In the genomic region with DNA sequence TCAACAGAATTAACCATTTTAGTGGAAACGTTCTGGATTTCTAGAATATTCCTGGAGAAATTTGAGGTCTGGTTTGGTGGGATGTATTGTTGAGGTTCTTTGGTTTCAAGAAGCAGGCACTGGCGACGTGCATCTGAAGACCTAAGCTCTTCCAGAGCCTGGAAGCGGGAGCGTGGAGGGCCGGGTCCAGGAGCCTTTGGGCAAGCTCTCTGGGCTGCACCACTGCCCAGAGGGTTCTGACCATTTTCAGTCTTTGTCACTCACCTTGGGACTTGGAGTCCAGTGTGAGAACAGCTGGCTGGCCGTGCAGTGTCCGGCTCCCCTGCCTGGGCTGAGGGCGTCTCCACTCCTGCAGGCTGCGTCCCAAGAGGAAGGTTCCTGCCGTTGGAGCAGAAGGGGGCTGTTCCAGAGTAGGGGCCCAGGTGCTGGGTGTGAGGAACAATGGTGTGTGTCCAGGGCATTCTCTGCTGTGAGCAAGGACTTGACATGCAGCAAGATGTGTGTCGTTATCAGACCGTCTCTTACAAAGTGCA, we compare ENCODE assay signal across 37 cellular contexts. TPM values are rescaled to one million over a fixed set of nuclear protein-coding genes. Genes with fewer than 3 reads are reported as not detected.
"Had no signal": no experiment of that assay in that cellular context is flagged by ENCODE, and none has a peak within 500 bp of the region (broad histone marks: within the 10 kb centered on the region; RNA-seq: fewer than 3 reads in every experiment).

No MANE protein-coding gene starts in this region.

- H3K4me3 ChIP-seq: adrenal gland, body of pancreas, colonic mucosa, dorsolateral prefrontal cortex, esophagus muscularis mucosa, gastrocnemius medialis had no signal

- H3K9me3 ChIP-seq: adrenal gland, body of pancreas, colonic mucosa, esophagus muscularis mucosa, gastrocnemius medialis had no signal

- H3K27ac Mint-ChIP-seq: activated B cell treated with CpG ODN at 0.5 μM for 24 hours; activated CD4-positive, alpha-beta memory T cell treated with anti-CD3 and anti-CD28 coated beads for 36 hours; activated CD8-positive, alpha-beta memory T cell treated with anti-CD3 and anti-CD28 coated beads, Interleukin-2, amount 10 ng/mL, durations not matched to agents 7 days and 5 days; activated CD8-positive, alpha-beta T cell treated with anti-CD3 and anti-CD28 coated beads, Interleukin-2, amount 10 ng/mL, durations not matched to agents 7 days and 5 days; activated naive CD4-positive, alpha-beta T cell treated with anti-CD3 and anti-CD28 coated beads for 36 hours; activated naive CD4-positive, alpha-beta T cell treated with anti-CD3 and anti-CD28 coated beads, Interleukin-2, amount 50 U/mL, for 24 hours; activated naive CD8-positive, alpha-beta T cell treated with anti-CD3 and anti-CD28 coated beads for 36 hours; activated naive CD8-positive, alpha-beta T cell treated with anti-CD3 and anti-CD28 coated beads, Interleukin-2, amount 50 U/mL, for 24 hours; activated T-helper 1 cell treated with anti-CD3 and anti-CD28 coated beads, Interleukin-12 subunit alpha, Interleukin-12 subunit beta, Interleukin-2, Interleukin-4 antibody, amounts not matched to agents 30 ng/mL and 10 ng/mL and 1 ng/mL, durations not matched to agents 14 hours and 24 hours and 36 hours; activated T-helper 2 cell treated with anti-CD3 and anti-CD28 coated beads, Interferon-gamma antibody, Interleukin-2, Interleukin-4, amounts not matched to agents 10 μg/mL and 5 μg/mL and 100 μg/mL, durations not matched to agents 14 hours and 24 hours and 36 hours; dendritic cell treated with granulocyte-macrophage colony-stimulating factor and Interleukin-4, amounts not matched to agents 40 ng/mL and 50 ng/mL, for 4 days; endodermal cell; T-helper 17 cell; T-helper 2 cell treated with Interferon-gamma antibody and Interleukin-4, amounts not matched to agents 5 μg/mL and 100 μg/mL, for 36 hours had no signal

- H3K27me3 ChIP-seq: adrenal gland, body of pancreas, colonic mucosa, dorsolateral prefrontal cortex, esophagus muscularis mucosa, foreskin keratinocyte, gastrocnemius medialis had no signal

- H3K27ac ChIP-seq: adrenal gland, body of pancreas, colonic mucosa, dorsolateral prefrontal cortex, esophagus muscularis mucosa, foreskin keratinocyte, gastrocnemius medialis, WERI-Rb-1 had no signal

- H3K4me1 ChIP-seq: adrenal gland, body of pancreas, colonic mucosa, esophagus muscularis mucosa, gastrocnemius medialis had no signal

- H3K4me3 Mint-ChIP-seq: activated B cell treated with CpG ODN at 0.5 μM for 24 hours; activated CD4-positive, alpha-beta memory T cell treated with anti-CD3 and anti-CD28 coated beads for 36 hours; activated CD8-positive, alpha-beta memory T cell treated with anti-CD3 and anti-CD28 coated beads, Interleukin-2, amount 10 ng/mL, durations not matched to agents 7 days and 5 days; activated CD8-positive, alpha-beta T cell treated with anti-CD3 and anti-CD28 coated beads, Interleukin-2, amount 10 ng/mL, durations not matched to agents 7 days and 5 days; activated naive CD4-positive, alpha-beta T cell treated with anti-CD3 and anti-CD28 coated beads for 36 hours; activated naive CD4-positive, alpha-beta T cell treated with anti-CD3 and anti-CD28 coated beads, Interleukin-2, amount 50 U/mL, for 24 hours; activated naive CD8-positive, alpha-beta T cell treated with anti-CD3 and anti-CD28 coated beads for 36 hours; activated naive CD8-positive, alpha-beta T cell treated with anti-CD3 and anti-CD28 coated beads, Interleukin-2, amount 50 U/mL, for 24 hours; activated T-helper 1 cell treated with anti-CD3 and anti-CD28 coated beads, Interleukin-12 subunit alpha, Interleukin-12 subunit beta, Interleukin-2, Interleukin-4 antibody, amounts not matched to agents 30 ng/mL and 10 ng/mL and 1 ng/mL, durations not matched to agents 14 hours and 24 hours and 36 hours; dendritic cell treated with granulocyte-macrophage colony-stimulating factor and Interleukin-4, amounts not matched to agents 40 ng/mL and 50 ng/mL, for 4 days; endodermal cell; T-helper 17 cell; T-helper 2 cell treated with Interferon-gamma antibody and Interleukin-4, amounts not matched to agents 5 μg/mL and 100 μg/mL, for 36 hours had no signal

- H3K4me1 Mint-ChIP-seq: activated B cell treated with CpG ODN at 0.5 μM for 24 hours; activated CD8-positive, alpha-beta memory T cell treated with anti-CD3 and anti-CD28 coated beads, Interleukin-2, amount 10 ng/mL, durations not matched to agents 7 days and 5 days; activated naive CD4-positive, alpha-beta T cell treated with anti-CD3 and anti-CD28 coated beads, Interleukin-2, amount 50 U/mL, for 24 hours; activated naive CD8-positive, alpha-beta T cell treated with anti-CD3 and anti-CD28 coated beads for 36 hours; activated naive CD8-positive, alpha-beta T cell treated with anti-CD3 and anti-CD28 coated beads, Interleukin-2, amount 50 U/mL, for 24 hours; endodermal cell had no signal

- ATAC-seq: activated CD4-positive, CD25-positive, alpha-beta regulatory T cell treated with anti-CD3 and anti-CD28 coated beads, Interleukin-2, amount 50 U/mL, for 24 hours; activated CD8-positive, alpha-beta memory T cell treated with anti-CD3 and anti-CD28 coated beads, Interleukin-2, amount 10 ng/mL, durations not matched to agents 7 days and 5 days; activated CD8-positive, alpha-beta T cell treated with anti-CD3 and anti-CD28 coated beads, Interleukin-2, amount 10 ng/mL, durations not matched to agents 7 days and 5 days; activated naive CD8-positive, alpha-beta T cell treated with anti-CD3 and anti-CD28 coated beads, Interleukin-2, amount 50 U/mL, for 24 hours; body of pancreas; foreskin keratinocyte; gastrocnemius medialis; T-helper 17 cell had no signal

- H3K27me3 Mint-ChIP-seq: activated B cell treated with CpG ODN at 0.5 μM for 24 hours; activated CD4-positive, alpha-beta memory T cell treated with anti-CD3 and anti-CD28 coated beads for 36 hours; activated CD8-positive, alpha-beta memory T cell treated with anti-CD3 and anti-CD28 coated beads, Interleukin-2, amount 10 ng/mL, durations not matched to agents 7 days and 5 days; activated naive CD4-positive, alpha-beta T cell treated with anti-CD3 and anti-CD28 coated beads, Interleukin-2, amount 50 U/mL, for 24 hours; activated naive CD8-positive, alpha-beta T cell treated with anti-CD3 and anti-CD28 coated beads for 36 hours; activated naive CD8-positive, alpha-beta T cell treated with anti-CD3 and anti-CD28 coated beads, Interleukin-2, amount 50 U/mL, for 24 hours; dendritic cell treated with granulocyte-macrophage colony-stimulating factor and Interleukin-4, amounts not matched to agents 40 ng/mL and 50 ng/mL, for 4 days; T-helper 17 cell had no signal

- DNase-seq: activated B cell treated with CpG ODN at 0.5 μM for 24 hours; activated CD4-positive, alpha-beta memory T cell treated with anti-CD3 and anti-CD28 coated beads for 36 hours; activated CD4-positive, alpha-beta T cell treated with anti-CD3 and anti-CD28 coated beads for 48 hours; activated CD8-positive, alpha-beta memory T cell treated with anti-CD3 and anti-CD28 coated beads, Interleukin-2, amount 10 ng/mL, durations not matched to agents 7 days and 5 days; activated CD8-positive, alpha-beta memory T cell treated with anti-CD3 and anti-CD28 coated beads, Interleukin-2, amount 50 U/mL, for 4 hours; activated CD8-positive, alpha-beta T cell treated with anti-CD3 and anti-CD28 coated beads, Interleukin-2, amount 10 ng/mL, durations not matched to agents 7 days and 5 days; activated effector memory CD4-positive, alpha-beta T cell treated with anti-CD3 and anti-CD28 coated beads, Interleukin-2, amount 50 U/mL, for 16 hours; activated naive CD4-positive, alpha-beta T cell treated with anti-CD3 and anti-CD28 coated beads for 36 hours; activated naive CD8-positive, alpha-beta T cell treated with anti-CD3 and anti-CD28 coated beads for 36 hours; activated naive CD8-positive, alpha-beta T cell treated with anti-CD3 and anti-CD28 coated beads, Interleukin-2, amount 50 U/mL, for 24 hours; activated T-cell treated with anti-CD3 and anti-CD28 coated beads, Interleukin-2, amount 50 U/mL, for 1 hour; activated T-cell treated with anti-CD3 and anti-CD28 coated beads, Interleukin-2, amount 50 U/mL, for 48 hours; amygdala; aorta; body of pancreas; central memory CD4-positive, alpha-beta T cell; cerebellar nuclear complex; colonic mucosa; dorsolateral prefrontal cortex; effector memory CD4-positive, alpha-beta T cell; endodermal cell; erythroblast; foreskin keratinocyte; gastrocnemius medialis; T-helper 1 cell; T-helper 17 cell; T1000; WERI-Rb-1 had no signal

- H3K36me3 ChIP-seq: colonic mucosa had no signal

- H3K9me3 Mint-ChIP-seq: activated B cell treated with CpG ODN at 0.5 μM for 24 hours; activated CD4-positive, alpha-beta memory T cell treated with anti-CD3 and anti-CD28 coated beads for 36 hours; activated naive CD4-positive, alpha-beta T cell treated with anti-CD3 and anti-CD28 coated beads for 36 hours; activated naive CD4-positive, alpha-beta T cell treated with anti-CD3 and anti-CD28 coated beads, Interleukin-2, amount 50 U/mL, for 24 hours; activated naive CD8-positive, alpha-beta T cell treated with anti-CD3 and anti-CD28 coated beads for 36 hours; activated naive CD8-positive, alpha-beta T cell treated with anti-CD3 and anti-CD28 coated beads, Interleukin-2, amount 50 U/mL, for 24 hours; activated T-helper 1 cell treated with anti-CD3 and anti-CD28 coated beads, Interleukin-12 subunit alpha, Interleukin-12 subunit beta, Interleukin-2, Interleukin-4 antibody, amounts not matched to agents 30 ng/mL and 10 ng/mL and 1 ng/mL, durations not matched to agents 14 hours and 24 hours and 36 hours; activated T-helper 2 cell treated with anti-CD3 and anti-CD28 coated beads, Interferon-gamma antibody, Interleukin-2, Interleukin-4, amounts not matched to agents 10 μg/mL and 5 μg/mL and 100 μg/mL, durations not matched to agents 14 hours and 24 hours and 36 hours; endodermal cell; T-helper 2 cell treated with Interferon-gamma antibody and Interleukin-4, amounts not matched to agents 5 μg/mL and 100 μg/mL, for 36 hours had no signal

RNA-seq across cellular contexts. Expression of gene TMEM271, which starts 53.1 kb away (rescaled TPM):
- total RNA-seq: activated B cell treated with CpG ODN at 0.5 μM for 24 hours; activated CD4-positive, alpha-beta memory T cell treated with anti-CD3 and anti-CD28 coated beads for 36 hours; activated CD8-positive, alpha-beta memory T cell treated with anti-CD3 and anti-CD28 coated beads for 36 hours; activated CD8-positive, alpha-beta memory T cell treated with anti-CD3 and anti-CD28 coated beads, Interleukin-2, amount 10 ng/mL, durations not matched to agents 7 days and 5 days; activated CD8-positive, alpha-beta T cell treated with anti-CD3 and anti-CD28 coated beads, Interleukin-2, amount 10 ng/mL, durations not matched to agents 7 days and 5 days; activated naive CD4-positive, alpha-beta T cell treated with anti-CD3 and anti-CD28 coated beads for 36 hours; activated naive CD8-positive, alpha-beta T cell treated with anti-CD3 and anti-CD28 coated beads for 36 hours; activated T-helper 1 cell treated with anti-CD3 and anti-CD28 coated beads, Interleukin-12 subunit alpha, Interleukin-12 subunit beta, Interleukin-2, Interleukin-4 antibody, amounts not matched to agents 30 ng/mL and 10 ng/mL and 1 ng/mL, durations not matched to agents 14 hours and 24 hours and 36 hours; activated T-helper 2 cell treated with anti-CD3 and anti-CD28 coated beads, Interferon-gamma antibody, Interleukin-2, Interleukin-4, amounts not matched to agents 10 μg/mL and 5 μg/mL and 100 μg/mL, durations not matched to agents 14 hours and 24 hours and 36 hours; aorta; body of pancreas; colonic mucosa; endodermal cell; foreskin keratinocyte; gastrocnemius medialis; T-helper 17 cell had no signal
- polyA plus RNA-seq: aorta, foreskin keratinocyte had no signal
